Comparison of ENCODE assay signal across 16 cellular contexts in the genomic region with DNA sequence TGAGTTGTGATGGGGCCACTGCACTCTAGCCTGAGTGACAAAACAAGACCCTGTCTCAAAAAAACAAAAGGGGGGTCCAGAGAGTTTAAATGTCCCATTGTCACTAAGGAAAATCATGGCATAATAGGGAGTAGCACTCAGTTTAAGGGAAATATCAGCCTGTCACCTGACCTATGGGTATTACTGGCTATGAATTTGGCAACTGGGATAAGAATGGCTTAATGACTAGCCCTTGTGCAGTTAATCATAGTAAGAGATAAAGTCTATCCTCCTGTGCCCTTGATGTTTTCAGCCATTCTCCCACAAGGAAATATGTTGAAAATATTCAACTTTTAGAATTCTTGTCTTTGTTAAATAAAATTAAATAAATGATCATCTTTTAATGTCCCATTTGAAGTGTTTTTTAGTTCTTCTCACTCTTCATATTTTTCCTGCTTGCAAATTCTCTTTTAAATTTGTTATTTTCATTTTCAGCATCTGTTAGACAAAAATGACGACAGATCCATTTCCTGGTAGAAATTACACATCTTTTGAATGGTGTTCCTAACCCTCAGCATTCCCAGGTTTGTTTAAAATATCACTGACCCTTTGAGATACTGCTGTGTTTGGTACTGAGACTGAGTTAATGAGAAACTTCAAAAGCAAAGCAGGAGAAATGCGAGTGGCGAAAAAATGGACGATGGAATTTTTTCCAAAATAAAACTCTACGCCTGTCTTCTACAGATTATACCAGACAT.
"Had no signal": no experiment of that assay in that cellular context is flagged by ENCODE, and none has a peak within 500 bp of the region (broad histone marks: within the 10 kb centered on the region; RNA-seq: fewer than 3 reads in every experiment).

No MANE protein-coding gene starts in this region.

- ATAC-seq: T-helper 17 cell had no signal

- H3K4me3 ChIP-seq: dorsolateral prefrontal cortex had no signal

- H3K4me1 ChIP-seq: parathyroid adenoma had no signal

- H3K27me3 ChIP-seq: dorsolateral prefrontal cortex had no signal

- H3K9me3 Mint-ChIP-seq: activated naive CD4-positive, alpha-beta T cell treated with anti-CD3 and anti-CD28 coated beads, Interleukin-2, amount 50 U/mL, for 24 hours had no signal

- H3K27ac Mint-ChIP-seq: activated naive CD4-positive, alpha-beta T cell treated with anti-CD3 and anti-CD28 coated beads, Interleukin-2, amount 50 U/mL, for 24 hours; endodermal cell; T-helper 17 cell had no signal

- H3K4me3 Mint-ChIP-seq: activated naive CD4-positive, alpha-beta T cell treated with anti-CD3 and anti-CD28 coated beads, Interleukin-2, amount 50 U/mL, for 24 hours; endodermal cell; T-helper 17 cell had no signal

- DNase-seq: activated CD4-positive, alpha-beta T cell treated with anti-CD3 and anti-CD28 coated beads, Interleukin-2, amount 50 U/mL, for 1 hour; activated CD4-positive, CD25-positive, alpha-beta regulatory T cell treated with anti-CD3 and anti-CD28 coated beads, Interleukin-2, amount 50 U/mL, for 72 hours; activated CD8-positive, alpha-beta memory T cell treated with anti-CD3 and anti-CD28 coated beads for 24 hours; activated CD8-positive, alpha-beta memory T cell treated with anti-CD3 and anti-CD28 coated beads, Interleukin-2, amount 50 U/mL, for 48 hours; activated gamma-delta T cell; activated T-cell treated with anti-CD3 and anti-CD28 coated beads, Interleukin-2, amount 50 U/mL, for 48 hours; dorsolateral prefrontal cortex; endodermal cell; foreskin fibroblast; hippocampal formation; islet precursor cell; stimulated activated naive CD4-positive, alpha-beta T cell; T-helper 17 cell had no signal

- H3K27me3 Mint-ChIP-seq: activated naive CD4-positive, alpha-beta T cell treated with anti-CD3 and anti-CD28 coated beads, Interleukin-2, amount 50 U/mL, for 24 hours; T-helper 17 cell had no signal

- H3K27ac ChIP-seq: parathyroid adenoma, VCaP had no signal
